Comparison of ENCODE assay signal across 11 cellular contexts in the genomic region with DNA sequence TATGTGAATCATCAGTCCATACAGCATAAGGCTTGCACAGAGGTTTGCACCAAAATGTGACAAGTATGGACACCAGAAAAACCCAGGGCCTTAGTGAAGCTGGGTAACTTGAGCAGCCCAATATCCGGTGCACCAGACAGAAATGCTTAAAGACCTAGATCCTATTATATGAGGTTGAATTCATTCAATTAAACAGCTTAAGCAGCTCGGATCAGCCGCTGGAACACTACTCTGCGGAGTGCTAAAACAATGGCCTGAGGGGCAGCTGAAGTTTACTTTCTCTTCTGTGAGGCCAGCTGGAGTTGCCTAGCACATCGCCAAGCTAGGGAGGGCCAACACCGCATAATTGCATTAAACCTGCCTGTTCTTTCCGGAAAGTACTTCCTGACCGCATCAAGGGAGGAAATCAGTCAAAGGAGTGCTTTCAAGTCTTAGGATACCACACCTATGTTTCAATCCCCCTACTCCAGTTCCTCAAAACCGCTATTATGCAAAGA. TPM values are rescaled to one million over a fixed set of nuclear protein-coding genes. Genes with fewer than 3 reads are reported as not detected.
DNase-seq lines count a peak whose midpoint lies in the region; ATAC-seq, FAIRE-seq and TF ChIP-seq lines count a peak whose summit lies in the region.
"Had no signal": no experiment of that assay in that cellular context is flagged by ENCODE, and none has a peak within 500 bp of the region (broad histone marks: within the 10 kb centered on the region; RNA-seq: fewer than 3 reads in every experiment).

No MANE protein-coding gene starts in this region.

- H3K9ac ChIP-seq in DND-41 (ENCODE audit: low read depth, low read length) (no peak overlapping the region), SK-N-SH (no peak overlapping the region)

- FAIRE-seq in urothelium cell line (lab: Jason Lieb, UNC) = no peak
- FAIRE-seq: pancreas had no signal

- H3K4me3 ChIP-seq in DND-41 (ENCODE audit: low read depth in 1 of 2, low read length in 2 of 2) (no peak overlapping the region), SK-N-SH (ENCODE audit: low read depth in 2 of 2, low read length in 1 of 2) (no peak overlapping the region; a peak in 1 of 4 replicates)
- H3K4me3 ChIP-seq: heart right ventricle, pancreas had no signal

- H3K4me2 ChIP-seq in DND-41 (ENCODE audit: insufficient read depth, low read length) (no peak overlapping the region), SK-N-SH (no peak overlapping the region)

- H3K79me2 ChIP-seq in DND-41 (ENCODE audit: insufficient read depth, low read length) (no peaks in the 10 kb centered on the region), SK-N-SH (ENCODE audit: insufficient read depth) (no peaks in the 10 kb centered on the region)

- 17% methylated on average over 6 of the region's 9 CpGs for WGBS in SK-N-SH (ENCODE audit: low lambda C conversion rate)

- no peak for TF ChIP-seq CTCF in DND-41 (IDR thresholded peaks at IDR 0.05; ENCODE audit: borderline replicate concordance, extremely low read depth, low read length, poor library complexity, severe bottlenecking)
- TF ChIP-seq CTCF in SK-N-SH (IDR thresholded peaks at IDR 0.05) = no peak

- H3K27me3 ChIP-seq in DND-41 (ENCODE audit: insufficient read depth, low read length, poor library complexity) (peaks cover 8% of the 10 kb centered on the region), SK-N-SH (ENCODE audit: insufficient read depth) (no peaks in the 10 kb centered on the region)
- H3K27me3 ChIP-seq: heart right ventricle, pancreas had no signal

- ATAC-seq in DND-41 (ENCODE audit: insufficient read depth, low read depth) (peak; percentile 80), HG02588 (IDR thresholded peaks at IDR 0.05; ENCODE audit: unreplicated experiment) (peak; percentile 55)

- DNase-seq in DND-41 (peak; percentile 27), SK-N-SH (peak; percentile 47), left kidney (ENCODE audit: low read depth, low spot score) (peak; percentile 86), AG08395 (ENCODE audit: low spot score) (no peak), NCI-H1694 (lab: John Stamatoyannopoulos, UW) (no peak), urothelium cell line (ENCODE audit: low spot score) (no peak)
- no peak for DNase-seq in effector CD4-positive, alpha-beta T cell
- DNase-seq: heart right ventricle, NCI-H1105 treated with DMSO at 0.1 percent for 48 hours, pancreas had no signal

- H3K36me3 ChIP-seq in DND-41 (ENCODE audit: insufficient read depth, low read length) = no peaks in the 10 kb centered on the region
- H3K36me3 ChIP-seq in SK-N-SH (replicated peaks in 1 of 2; ENCODE audit: control insufficient read depth in 1 of 2, insufficient read depth in 2 of 2, low read length in 1 of 2) = no peaks in the 10 kb centered on the region
- H3K36me3 ChIP-seq: heart right ventricle, pancreas had no signal

- no peaks in the 10 kb centered on the region for H3K9me3 ChIP-seq in DND-41 (ENCODE audit: insufficient read depth, low read length, severe bottlenecking)
- no peaks in the 10 kb centered on the region for H3K9me3 ChIP-seq in SK-N-SH
- H3K9me3 ChIP-seq: heart right ventricle, pancreas had no signal

- CTCF ChIA-PET in SK-N-SH (lab: Yijun Ruan, JAX) = interaction anchor here (0.8 to 1.3 kb wide), 2 partner anchors 13 to 17 kb away, joined by 3 to 5 read pairs; a partner anchor contains a TSS

- H2AFZ ChIP-seq in DND-41 (ENCODE audit: low read depth, low read length) = no peak overlapping the region
- H2AFZ ChIP-seq in SK-N-SH (ENCODE audit: low read depth) = peak overlapping the region; percentile 27; the same call in 1 of the 2 replicates

- POLR2A ChIA-PET in SK-N-SH (lab: Yijun Ruan, JAX) = interaction anchor here (0.8 kb wide), 1 partner anchor 17 kb away, joined by 3 read pairs; a partner anchor contains a TSS

- no peaks in the 10 kb centered on the region for H3K9me2 ChIP-seq in SK-N-SH

- TF ChIP-seq RAD21 in SK-N-SH (IDR thresholded peaks at IDR 0.05; ENCODE audit: low read length) = no peak; the same call in 1 of the 2 replicates

- 0 out of 4 replicates have a peak, but pooled peaks of 1 of the 2 experiments have one; percentile 9 for TF ChIP-seq EP300 in SK-N-SH (IDR thresholded peaks at IDR 0.05; ENCODE audit: borderline replicate concordance in 1 of 2, low read depth in 1 of 2, low read length in 1 of 2)

- H3K27ac ChIP-seq in DND-41 (ENCODE audit: low read length) (no peak overlapping the region), SK-N-SH (ENCODE audit: low read depth in 2 of 2, low read length in 1 of 2) (peak overlapping the region in 1 of 2 experiments; percentile 88; a peak in 2 of 4 replicates)
- H3K27ac ChIP-seq: heart right ventricle, pancreas had no signal

- H3F3A ChIP-seq in SK-N-SH (replicated peaks; ENCODE audit: insufficient read depth) = no peaks in the 10 kb centered on the region

- H4K20me1 ChIP-seq in DND-41 (ENCODE audit: insufficient read depth, low read length) (no peaks in the 10 kb centered on the region), SK-N-SH (ENCODE audit: insufficient read depth) (no peaks in the 10 kb centered on the region)

- H3K4me1 ChIP-seq in DND-41 (ENCODE audit: insufficient read depth, low read length) (no peaks in the 10 kb centered on the region), SK-N-SH (ENCODE audit: control insufficient read depth in 1 of 2, insufficient read depth in 2 of 2, low read depth in 1 of 2, low read length in 1 of 2) (peaks cover 0 to 10% of the 10 kb centered on the region in 2 experiments; a peak in 2 of 4 replicates)
- H3K4me1 ChIP-seq: pancreas had no signal

TF ChIP-seq in SK-N-SH, 30 proteins besides CTCF, POLR2A, EP300 and RAD21:
- TF ChIP-seq TCF12 (IDR thresholded peaks at IDR 0.05) (no peak), CHD2 (IDR thresholded peaks at IDR 0.05; ENCODE audit: low read length, partially characterized antibody) (peak; percentile 42), POLR2AphosphoS5 (IDR thresholded peaks at IDR 0.05; ENCODE audit: low read depth, low read length) (no peak), MXI1 (IDR thresholded peaks at IDR 0.05; ENCODE audit: low read depth, low read length) (no peak), EZH2phosphoT487 (IDR thresholded peaks at IDR 0.05; ENCODE audit: borderline replicate concordance, low read depth) (no peak), RXRA (IDR thresholded peaks at IDR 0.05; ENCODE audit: borderline replicate concordance, low read depth) (no peak), RCOR1 (IDR thresholded peaks at IDR 0.05; ENCODE audit: low read length) (peak; percentile 66), NFIC (IDR thresholded peaks at IDR 0.05; ENCODE audit: borderline replicate concordance) (no peak)
TF ChIP-seq in SK-N-SH: peak in this region for 2.

RNA-seq across cellular contexts. Expression of a gene that starts 17.0 kb away (rescaled TPM):
- polyA plus RNA-seq in SK-N-SH (2012; rRNA removed) = 0.02 and 0.06 TPM in 2 replicates
- 0.06 and 0.13 TPM in 2 replicates for polyA plus RNA-seq in SK-N-SH (2012; cell fraction: cytosol; rRNA removed)
- 0.01 and 0.07 TPM in 2 replicates for polyA plus RNA-seq in SK-N-SH (2012; cell fraction: nucleus; rRNA removed)

Comparison
In these comparisons a context has a peak if more than half of its experiments do, and no peak if none do; other contexts are left out.
1. DNase-seq: peak in DND-41 (single experiment), SK-N-SH (single experiment) and left kidney (single experiment); none in effector CD4-positive, alpha-beta T cell (single experiment), AG08395 (single experiment), NCI-H1694 (single experiment) and urothelium cell line (single experiment).